In the genomic region with DNA sequence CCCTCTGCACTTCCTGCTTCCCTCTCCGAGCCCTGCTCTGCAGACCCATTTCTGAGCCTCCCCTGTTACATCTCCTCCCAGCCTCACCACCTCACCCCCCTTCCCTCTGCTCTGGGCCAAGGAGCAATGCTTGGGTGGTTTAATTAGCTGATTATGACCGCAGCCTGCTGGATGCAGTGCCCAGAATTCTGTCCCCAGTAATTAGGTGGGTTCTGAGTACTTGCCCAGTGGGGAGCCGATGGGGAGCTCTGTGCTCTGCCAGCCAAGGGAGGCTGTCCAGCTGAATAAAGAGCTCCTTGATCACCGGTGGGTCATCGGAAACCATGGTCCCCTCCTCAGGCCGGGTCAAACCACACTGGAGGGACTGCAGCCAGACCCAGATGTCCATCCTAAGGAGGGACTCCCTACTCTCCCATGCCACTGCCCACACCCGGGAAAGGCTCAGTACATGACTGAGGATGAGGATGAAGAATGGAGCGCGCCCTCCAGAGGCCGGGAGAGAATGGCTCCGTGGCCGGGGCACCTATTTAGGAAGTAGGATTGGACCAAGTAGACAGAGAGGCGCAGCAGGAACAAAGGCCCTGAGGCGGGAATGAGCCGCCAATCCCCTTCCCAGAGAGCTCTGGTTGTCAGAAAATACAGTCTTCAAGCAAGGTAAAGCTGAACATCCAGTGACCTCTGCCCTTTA, we compare ENCODE assay signal across 10 cellular contexts. TPM values are rescaled to one million over a fixed set of nuclear protein-coding genes. Genes with fewer than 3 reads are reported as not detected.
DNase-seq lines count a peak whose midpoint lies in the region; ATAC-seq and TF ChIP-seq lines count a peak whose summit lies in the region.
"Had no signal": no experiment of that assay in that cellular context is flagged by ENCODE, and none has a peak within 500 bp of the region (broad histone marks: within the 10 kb centered on the region; RNA-seq: fewer than 3 reads in every experiment).

No MANE protein-coding gene starts in this region.

- no peaks in the 10 kb centered on the region for H3K36me3 Mint-ChIP-seq in T-cell
- no peaks in the 10 kb centered on the region for H3K36me3 Mint-ChIP-seq in stimulated activated memory B cell treated with anti-CD40 and anti-IgM and Interleukin-4, amounts not matched to agents 10 μg/mL and 1 μg/mL and 100 μg/mL, for 72 hours

- in situ Hi-C loops in GM13977 (cut with MboI; ENCODE audit: low pct_unique_long_range_greater_than_20kb, low sequenced_read_pairs, unreplicated experiment), result loop anchor here (25.0 kb wide), 1 partner anchor 105 kb away; a partner anchor contains a TSS

- no peaks in the 10 kb centered on the region for H3K27me3 ChIP-seq in layer of hippocampus (ENCODE audit: control insufficient read depth, insufficient read depth, low read length)

- POLR2A ChIA-PET in T-cell (lab: Charles Lee), result no interaction called here

- DNase-seq in NCI-H2029 (lab: John Stamatoyannopoulos, UW), result peak; percentile 53
- DNase-seq in NCI-H2029 treated with DMSO at 0.1 percent for 48 hours (lab: John Stamatoyannopoulos, UW), result no peak
- no peak for DNase-seq in T-cell
- no peak for DNase-seq in GM13977 (ENCODE audit: low spot score)
- DNase-seq in hepatic stellate cell (ENCODE audit: low spot score), result no peak
- DNase-seq: ACHN, NCI-H2227 treated with DMSO at 0.1 percent for 48 hours had no signal

- TF ChIP-seq CTCF in GM13977 (IDR thresholded peaks at IDR 0.05; ENCODE audit: extremely low read depth, insufficient read depth, missing control alignments), result no peak

- H3K9me3 Mint-ChIP-seq in T-cell, result no peaks in the 10 kb centered on the region
- H3K9me3 Mint-ChIP-seq in stimulated activated memory B cell treated with anti-CD40 and anti-IgM and Interleukin-4, amounts not matched to agents 10 μg/mL and 1 μg/mL and 100 μg/mL, for 72 hours, result no peaks in the 10 kb centered on the region

- ATAC-seq in T-cell (replicated peaks in 1 of 4) (no peak), HG02840 (IDR thresholded peaks at IDR 0.05; ENCODE audit: low FRiP score, unreplicated experiment) (no peak)
- no peak for ATAC-seq in stimulated activated memory B cell treated with anti-CD40 and anti-IgM and Interleukin-4, amounts not matched to agents 10 μg/mL and 1 μg/mL and 100 μg/mL, for 72 hours

- CTCF ChIA-PET in T-cell (lab: Charles Lee), result no interaction called here

- peak overlapping the region; percentile 91 to 97 for H3K27ac Mint-ChIP-seq in T-cell
- H3K27ac Mint-ChIP-seq in stimulated activated memory B cell treated with anti-CD40 and anti-IgM and Interleukin-4, amounts not matched to agents 10 μg/mL and 1 μg/mL and 100 μg/mL, for 72 hours, result peak overlapping the region; percentile 51

- peak overlapping the region in 1 of 3 donors; percentile 84 for H3K4me3 Mint-ChIP-seq in T-cell
- no peak overlapping the region for H3K4me3 Mint-ChIP-seq in stimulated activated memory B cell treated with anti-CD40 and anti-IgM and Interleukin-4, amounts not matched to agents 10 μg/mL and 1 μg/mL and 100 μg/mL, for 72 hours

- H3K4me1 Mint-ChIP-seq in T-cell, result peaks cover 97 to 100% (median 98%) of the 10 kb centered on the region in 3 donors
- H3K4me1 Mint-ChIP-seq in stimulated activated memory B cell treated with anti-CD40 and anti-IgM and Interleukin-4, amounts not matched to agents 10 μg/mL and 1 μg/mL and 100 μg/mL, for 72 hours, result peaks cover 65% of the 10 kb centered on the region

- H3K27me3 Mint-ChIP-seq in T-cell, result no peaks in the 10 kb centered on the region
- H3K27me3 Mint-ChIP-seq in stimulated activated memory B cell treated with anti-CD40 and anti-IgM and Interleukin-4, amounts not matched to agents 10 μg/mL and 1 μg/mL and 100 μg/mL, for 72 hours, result no peaks in the 10 kb centered on the region

- H3K27ac ChIP-seq in layer of hippocampus (ENCODE audit: low read depth, low read length), result peak overlapping the region; percentile 31

RNA-seq across cellular contexts. Expression of a gene that starts 9.1 kb away (rescaled TPM):
- 10 to 100 TPM; 37.2 to 57.3 (median 47.3) TPM for total RNA-seq in T-cell

RNA-seq across cellular contexts. Expression of a gene that starts 56.9 kb away (rescaled TPM):
- 1,000 to 10,000 TPM; 4,604 to 5,380 (median 4,830) TPM for total RNA-seq in T-cell
